ENCODE assay signal across 12 cellular contexts in the genomic region with DNA sequence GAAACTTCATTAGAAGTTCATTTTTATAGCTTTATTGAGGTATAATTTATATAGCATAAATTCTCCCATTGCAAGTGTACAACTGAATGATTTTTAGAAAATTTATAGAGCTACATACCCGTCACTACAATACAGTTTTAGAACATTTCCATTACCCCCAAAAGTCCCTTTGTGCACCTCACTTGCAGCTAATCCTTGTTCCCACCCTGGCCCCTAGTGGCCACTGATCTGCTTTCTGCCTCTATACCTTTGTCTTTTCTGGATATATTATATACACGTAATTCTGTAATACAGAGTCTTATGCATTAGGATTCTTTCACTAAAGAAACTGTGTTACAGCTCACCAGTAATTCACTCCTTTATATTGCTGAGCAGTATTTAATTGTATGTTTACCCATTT.
DNase-seq lines count a peak whose midpoint lies in the region; ATAC-seq and TF ChIP-seq lines count a peak whose summit lies in the region.
"Had no signal": no experiment of that assay in that cellular context is flagged by ENCODE, and none has a peak within 500 bp of the region (broad histone marks: within the 10 kb centered on the region; RNA-seq: fewer than 3 reads in every experiment).

No MANE protein-coding gene starts in this region.

- no peak for TF ChIP-seq POLR2A in HCT116 (IDR thresholded peaks at IDR 0.05; ENCODE audit: borderline replicate concordance, extremely low read depth, insufficient read depth, insufficient read length)

- TF ChIP-seq RAD21 in HCT116 (IDR thresholded peaks at IDR 0.05; ENCODE audit: low read depth): peak; percentile 31

- H2AFZ ChIP-seq in HCT116 (ENCODE audit: low read depth, low read length, poor library complexity, severe bottlenecking) (no peak overlapping the region), PC-9 (no peak overlapping the region)

- H3K27ac Mint-ChIP-seq in naive thymus-derived CD4-positive, alpha-beta T cell: no peak overlapping the region

- BruUV-seq in HCT116 (replicated peaks; lab: Mats Ljungman, UMichigan) (no TSS peak), PC-9 (replicated peaks; lab: Mats Ljungman, UMichigan) (no TSS peak)

- H3K27ac ChIP-seq in HCT116 (ENCODE audit: low read depth, low read length): no peak overlapping the region
- no peak overlapping the region for H3K27ac ChIP-seq in PC-9
- H3K27ac ChIP-seq in naive thymus-derived CD4-positive, alpha-beta T cell (ENCODE audit: low read depth, low read length): no peak overlapping the region
- H3K27ac ChIP-seq: upper lobe of right lung had no signal

- no peaks in the 10 kb centered on the region for H3F3A ChIP-seq in PC-9 (ENCODE audit: insufficient read depth, low read depth)

- H3K4me1 Mint-ChIP-seq in naive thymus-derived CD4-positive, alpha-beta T cell: no peaks in the 10 kb centered on the region

- RAD21 ChIA-PET in HCT116 (lab: Charles Lee; ENCODE audit: low non-redundant PET in 1 of 2, low total read pairs in 2 of 2, uncharacterized antibody in 2 of 2, unreplicated experiment in 2 of 2): no interaction called here

- no peaks in the 10 kb centered on the region for H3K36me3 Mint-ChIP-seq in naive thymus-derived CD4-positive, alpha-beta T cell

- DNase-seq in AG09309 (ENCODE audit: low read depth) (no peak), HCT116 (ENCODE audit: low read depth, low spot score) (no peak), PC-9 (no peak), fibroblast of pulmonary artery (ENCODE audit: low read depth) (peak; percentile 50), Ammon's horn (ENCODE audit: low spot score) (no peak), T-helper 1 cell (no peak)
- no peak for DNase-seq in naive thymus-derived CD4-positive, alpha-beta T cell
- DNase-seq in stimulated activated CD4-positive, alpha-beta T cell treated with anti-CD3 and anti-CD28 coated beads, Interleukin-1b, Interleukin-23, amount 100 ng/mL, for 48 hours: no peak
- DNase-seq: DMS79 treated with DMSO at 0.1 percent for 48 hours; KG1; stimulated activated CD4-positive, alpha-beta T cell treated with anti-CD3 and anti-CD28 coated beads, Interleukin-12 subunit alpha, Interleukin-12 subunit beta, amount 100 ng/mL, for 4 hours; upper lobe of right lung had no signal

- no peaks in the 10 kb centered on the region for H3K36me3 ChIP-seq in HCT116 (ENCODE audit: control insufficient read depth in 1 of 2, insufficient read depth in 2 of 2, low read length in 2 of 2)
- H3K36me3 ChIP-seq in PC-9 (ENCODE audit: low read depth): no peaks in the 10 kb centered on the region
- no peaks in the 10 kb centered on the region for H3K36me3 ChIP-seq in naive thymus-derived CD4-positive, alpha-beta T cell (ENCODE audit: control insufficient read depth in 2 of 3, insufficient read depth in 3 of 3, low read length in 3 of 3)
- H3K36me3 ChIP-seq: upper lobe of right lung had no signal

- H3K4me3 Mint-ChIP-seq in naive thymus-derived CD4-positive, alpha-beta T cell: no peak overlapping the region

- H4K20me1 ChIP-seq in HCT116 (ENCODE audit: insufficient read depth) (no peaks in the 10 kb centered on the region), PC-9 (ENCODE audit: insufficient read depth) (no peaks in the 10 kb centered on the region)

- TF ChIP-seq CTCF in AG09309 (IDR thresholded peaks at IDR 0.05; ENCODE audit: control insufficient read depth, insufficient read depth, low read depth, low read length, missing control alignments): peak; percentile 64
- peak in 2 of 3 experiments; percentile 46 to 47; a peak in 4 of 6 replicates for TF ChIP-seq CTCF in HCT116 (IDR thresholded peaks at IDR 0.05 in 2 of 3, conservative IDR thresholded peaks at IDR 0.05 in 1 of 3; ENCODE audit: borderline replicate concordance in 1 of 3, insufficient read depth in 1 of 3, low read depth in 2 of 3, low read length in 2 of 3)
- peak; percentile 28; the same call in 1 of the 2 replicates for TF ChIP-seq CTCF in PC-9 (conservative IDR thresholded peaks at IDR 0.05)
- peak; percentile 69 for TF ChIP-seq CTCF in fibroblast of pulmonary artery (IDR thresholded peaks at IDR 0.05; ENCODE audit: low read length, missing control alignments)

- H3K9me3 Mint-ChIP-seq in naive thymus-derived CD4-positive, alpha-beta T cell: peaks cover 0 to 17% (median 4%) of the 10 kb centered on the region in 11 donors

- H3K9ac ChIP-seq in HCT116 (ENCODE audit: low read length): no peak overlapping the region

- peaks cover 0 to 3% (median 0%) of the 10 kb centered on the region in 5 donors for H3K27me3 Mint-ChIP-seq in naive thymus-derived CD4-positive, alpha-beta T cell

- CTCF ChIA-PET in HCT116 (lab: Charles Lee): interaction anchor here (0.9 to 1.1 kb wide), 2 partner anchors 9 to 10 kb away, joined by 3 read pairs; no protein-coding TSS in a partner anchor
- CTCF ChIA-PET in PC-9 (lab: Charles Lee): interaction anchor here (0.6 kb wide), 1 partner anchor 17 kb away, joined by 3 read pairs; no protein-coding TSS in a partner anchor
- CTCF ChIA-PET in naive thymus-derived CD4-positive, alpha-beta T cell (lab: Charles Lee): no interaction called here

- peak; percentile 78 for ATAC-seq in HCT116
- no peak for ATAC-seq in naive thymus-derived CD4-positive, alpha-beta T cell
- ATAC-seq: upper lobe of right lung had no signal

- no peak overlapping the region for H3K4me2 ChIP-seq in HCT116 (ENCODE audit: low read length)
- no peak overlapping the region for H3K4me2 ChIP-seq in PC-9

- POLR2A ChIA-PET in HCT116 (lab: Charles Lee) (no interaction called here), PC-9 (lab: Charles Lee; ENCODE audit: unreplicated experiment) (no interaction called here)
- POLR2A ChIA-PET in naive thymus-derived CD4-positive, alpha-beta T cell (lab: Charles Lee): no interaction called here

- intact Hi-C loops in HCT116 (cut with micrococcal nuclease) (loop anchor here (10.0 kb wide), 1 partner anchor 302 kb away; no protein-coding TSS in a partner anchor), PC-9 (cut with micrococcal nuclease; ENCODE audit: unreplicated experiment) (no loop called here)
- intact Hi-C loops in naive thymus-derived CD4-positive, alpha-beta T cell (cut with micrococcal nuclease): no loop called here

- H3K79me2 ChIP-seq in HCT116 (ENCODE audit: insufficient read depth, low read length): no peaks in the 10 kb centered on the region
- H3K79me2 ChIP-seq in PC-9 (ENCODE audit: low read depth): no peaks in the 10 kb centered on the region

- H3K4me3 ChIP-seq in AG09309 (ENCODE audit: control insufficient read depth, low read depth, low read length) (no peak overlapping the region), HCT116 (replicated peaks in 1 of 2; ENCODE audit: low read depth in 1 of 2, low read length in 2 of 2) (no peak overlapping the region), PC-9 (no peak overlapping the region), fibroblast of pulmonary artery (replicated peaks; ENCODE audit: low read depth, low read length) (no peak overlapping the region)
- H3K4me3 ChIP-seq in naive thymus-derived CD4-positive, alpha-beta T cell (ENCODE audit: low read length): no peak overlapping the region
- H3K4me3 ChIP-seq: upper lobe of right lung had no signal

- H3K9me2 ChIP-seq in HCT116 (ENCODE audit: insufficient read depth) (no peaks in the 10 kb centered on the region), PC-9 (ENCODE audit: insufficient read depth) (no peaks in the 10 kb centered on the region)

- H3K9me3 ChIP-seq in HCT116 (ENCODE audit: control insufficient read depth in 1 of 2, insufficient read depth in 1 of 2, low read depth in 1 of 2, low read length in 2 of 2) (no peaks in the 10 kb centered on the region), PC-9 (ENCODE audit: insufficient read depth, low read depth) (peaks cover 6% of the 10 kb centered on the region; the same call in 1 of the 2 replicates)
- H3K9me3 ChIP-seq in naive thymus-derived CD4-positive, alpha-beta T cell (ENCODE audit: control insufficient read depth in 2 of 3, low read length in 3 of 3): no peaks in the 10 kb centered on the region
- H3K9me3 ChIP-seq: upper lobe of right lung had no signal

- H3K4me1 ChIP-seq in HCT116 (ENCODE audit: control insufficient read depth in 1 of 2, insufficient read depth in 2 of 2, low read length in 2 of 2) (no peaks in the 10 kb centered on the region), PC-9 (replicated peaks; ENCODE audit: insufficient read depth) (no peaks in the 10 kb centered on the region)
- no peaks in the 10 kb centered on the region for H3K4me1 ChIP-seq in naive thymus-derived CD4-positive, alpha-beta T cell (ENCODE audit: control insufficient read depth in 2 of 2, insufficient read depth in 2 of 2, low read length in 2 of 2)
- H3K4me1 ChIP-seq: upper lobe of right lung had no signal

- no peaks in the 10 kb centered on the region for H3K27me3 ChIP-seq in HCT116 (ENCODE audit: insufficient read depth, low read length)
- H3K27me3 ChIP-seq in PC-9 (ENCODE audit: insufficient read depth, low read depth): no peaks in the 10 kb centered on the region
- H3K27me3 ChIP-seq in naive thymus-derived CD4-positive, alpha-beta T cell (ENCODE audit: control insufficient read depth in 2 of 2, insufficient read depth in 2 of 2, low read length in 2 of 2): no peaks in the 10 kb centered on the region
- H3K27me3 ChIP-seq: upper lobe of right lung had no signal

TF ChIP-seq in HCT116, 20 proteins besides CTCF, POLR2A, EP300 and RAD21 (continues in another document):
- TF ChIP-seq, protein P1, sequence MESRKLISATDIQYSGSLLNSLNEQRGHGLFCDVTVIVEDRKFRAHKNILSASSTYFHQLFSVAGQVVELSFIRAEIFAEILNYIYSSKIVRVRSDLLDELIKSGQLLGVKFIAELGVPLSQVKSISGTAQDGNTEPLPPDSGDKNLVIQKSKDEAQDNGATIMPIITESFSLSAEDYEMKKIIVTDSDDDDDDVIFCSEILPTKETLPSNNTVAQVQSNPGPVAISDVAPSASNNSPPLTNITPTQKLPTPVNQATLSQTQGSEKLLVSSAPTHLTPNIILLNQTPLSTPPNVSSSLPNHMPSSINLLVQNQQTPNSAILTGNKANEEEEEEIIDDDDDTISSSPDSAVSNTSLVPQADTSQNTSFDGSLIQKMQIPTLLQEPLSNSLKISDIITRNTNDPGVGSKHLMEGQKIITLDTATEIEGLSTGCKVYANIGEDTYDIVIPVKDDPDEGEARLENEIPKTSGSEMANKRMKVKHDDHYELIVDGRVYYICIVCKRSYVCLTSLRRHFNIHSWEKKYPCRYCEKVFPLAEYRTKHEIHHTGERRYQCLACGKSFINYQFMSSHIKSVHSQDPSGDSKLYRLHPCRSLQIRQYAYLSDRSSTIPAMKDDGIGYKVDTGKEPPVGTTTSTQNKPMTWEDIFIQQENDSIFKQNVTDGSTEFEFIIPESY (IDR thresholded peaks at IDR 0.05; ENCODE audit: extremely low read depth, insufficient replicate concordance, low read length): no peak
- TF ChIP-seq CEBPB (IDR thresholded peaks at IDR 0.05; ENCODE audit: low read depth) (no peak), ZFX (IDR thresholded peaks at IDR 0.05) (no peak), EGR1 (IDR thresholded peaks at IDR 0.05; ENCODE audit: low read depth) (no peak), EZH2 (IDR thresholded peaks at IDR 0.05) (no peak), SIN3A (IDR thresholded peaks at IDR 0.05; ENCODE audit: low read depth) (no peak)
- TF ChIP-seq, protein P2, sequence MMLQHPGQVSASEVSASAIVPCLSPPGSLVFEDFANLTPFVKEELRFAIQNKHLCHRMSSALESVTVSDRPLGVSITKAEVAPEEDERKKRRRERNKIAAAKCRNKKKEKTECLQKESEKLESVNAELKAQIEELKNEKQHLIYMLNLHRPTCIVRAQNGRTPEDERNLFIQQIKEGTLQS (IDR thresholded peaks at IDR 0.05): no peak
